Comparison of ENCODE assay signal across 22 cellular contexts in genomic region chr4:162700815-162701361, GRCh38.
A peak's percentile ranks its signal among the peaks of the same experiment; 100 is the strongest.
DNase-seq lines count a peak whose midpoint lies in the region; ATAC-seq lines count a peak whose summit lies in the region.
"Had no signal": no experiment of that assay in that cellular context is flagged by ENCODE, and none has a peak within 500 bp of the region (broad histone marks: within the 10 kb centered on the region; RNA-seq: fewer than 3 reads in every experiment).

No MANE protein-coding gene starts in this region.

- no peaks in the 10 kb centered on the region for H3K27me3 Mint-ChIP-seq in immature natural killer cell (ENCODE audit: low read depth in 3 of 3)
- H3K27me3 Mint-ChIP-seq: activated naive CD8-positive, alpha-beta T cell treated with anti-CD3 and anti-CD28 coated beads, Interleukin-2, amount 50 U/mL, for 24 hours; activated T-helper 17 cell treated with anti-CD3 and anti-CD28 coated beads, Interleukin-2, amount 50 U/mL, for 72 hours; CD4-positive, alpha-beta T cell had no signal

- H3K9me3 Mint-ChIP-seq in immature natural killer cell = peaks cover 10 to 32% (median 15%) of the 10 kb centered on the region in 6 donors
- H3K9me3 Mint-ChIP-seq: activated naive CD8-positive, alpha-beta T cell treated with anti-CD3 and anti-CD28 coated beads, Interleukin-2, amount 50 U/mL, for 24 hours had no signal

- H3K4me3 ChIP-seq in MG63 = no peak overlapping the region
- H3K4me3 ChIP-seq: left ventricle myocardium inferior had no signal

- H3K4me3 Mint-ChIP-seq in immature natural killer cell = no peak overlapping the region
- H3K4me3 Mint-ChIP-seq: activated naive CD8-positive, alpha-beta T cell treated with anti-CD3 and anti-CD28 coated beads, Interleukin-2, amount 50 U/mL, for 24 hours; activated T-helper 17 cell treated with anti-CD3 and anti-CD28 coated beads, Interleukin-2, amount 50 U/mL, for 72 hours; CD4-positive, alpha-beta T cell had no signal

- no peak overlapping the region for H3K27ac Mint-ChIP-seq in immature natural killer cell
- H3K27ac Mint-ChIP-seq: activated naive CD8-positive, alpha-beta T cell treated with anti-CD3 and anti-CD28 coated beads, Interleukin-2, amount 50 U/mL, for 24 hours; activated T-helper 17 cell treated with anti-CD3 and anti-CD28 coated beads, Interleukin-2, amount 50 U/mL, for 72 hours; CD4-positive, alpha-beta T cell had no signal

- DNase-seq in ELR (ENCODE audit: low read depth) (peak; percentile 8), retina (no peak), MG63 (no peak), immature natural killer cell (no peak)
- DNase-seq: activated naive CD8-positive, alpha-beta T cell treated with anti-CD3 and anti-CD28 coated beads, Interleukin-2, amount 50 U/mL, for 24 hours; CD4-positive, alpha-beta T cell; dermis blood vessel endothelial cell; DMS79; IMR-90; left ventricle myocardium inferior; NCI-H187 treated with DMSO at 0.1 percent for 48 hours; NCI-H510A; occipital lobe; SHP77 treated with DMSO at 0.1 percent for 48 hours; T-helper 2 cell had no signal

- H3K27me3 ChIP-seq in MG63 = no peaks in the 10 kb centered on the region

- H3K36me3 Mint-ChIP-seq in immature natural killer cell = no peaks in the 10 kb centered on the region

- H3K36me3 ChIP-seq in MG63 = no peaks in the 10 kb centered on the region
- H3K36me3 ChIP-seq: left ventricle myocardium inferior had no signal

- peaks cover 8% of the 10 kb centered on the region for H3K9me3 ChIP-seq in MG63

- no peaks in the 10 kb centered on the region for H3K4me1 Mint-ChIP-seq in immature natural killer cell
- H3K4me1 Mint-ChIP-seq: activated naive CD8-positive, alpha-beta T cell treated with anti-CD3 and anti-CD28 coated beads, Interleukin-2, amount 50 U/mL, for 24 hours; activated T-helper 17 cell treated with anti-CD3 and anti-CD28 coated beads, Interleukin-2, amount 50 U/mL, for 72 hours had no signal

- ATAC-seq in GM19023 (IDR thresholded peaks at IDR 0.05; ENCODE audit: unreplicated experiment) (peak; percentile 59), HG02798 (IDR thresholded peaks at IDR 0.05; ENCODE audit: poor library complexity, unreplicated experiment) (peak; percentile 61), HG03575 (IDR thresholded peaks at IDR 0.05; ENCODE audit: extremely low read depth, insufficient number of reproducible peaks, low FRiP score, unreplicated experiment) (peak; percentile 43), HG02981 (IDR thresholded peaks at IDR 0.05; ENCODE audit: unreplicated experiment) (no peak)
- ATAC-seq: activated CD4-positive, CD25-positive, alpha-beta regulatory T cell treated with anti-CD3 and anti-CD28 coated beads, Interleukin-2, amount 50 U/mL, for 24 hours; activated naive CD8-positive, alpha-beta T cell treated with anti-CD3 and anti-CD28 coated beads, Interleukin-2, amount 50 U/mL, for 24 hours; activated T-helper 17 cell treated with anti-CD3 and anti-CD28 coated beads, Interleukin-2, amount 50 U/mL, for 72 hours; sciatic nerve had no signal
